Comparison of ENCODE assay signal across 11 cellular contexts in the genomic region with DNA sequence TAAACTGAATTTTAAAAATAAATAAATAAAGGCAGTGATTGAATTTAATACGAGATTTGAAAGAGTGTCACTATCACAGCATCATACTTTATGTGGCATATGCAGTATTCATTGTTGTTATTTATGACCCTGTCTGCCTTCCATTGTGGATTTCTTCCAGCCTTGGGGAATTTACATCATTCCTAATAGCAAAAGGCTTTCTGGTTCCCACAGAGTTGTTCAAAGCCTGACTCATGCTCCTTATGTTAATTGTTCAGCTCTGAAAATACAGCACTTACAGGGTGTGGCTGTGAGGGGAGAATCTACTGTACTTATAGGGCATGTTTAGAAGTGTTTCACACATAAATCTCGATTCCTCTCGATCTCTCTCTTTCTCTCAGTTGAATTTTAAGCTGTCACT. TPM values are rescaled to one million over a fixed set of nuclear protein-coding genes. Genes with fewer than 3 reads are reported as not detected.
DNase-seq lines count a peak whose midpoint lies in the region; ATAC-seq, FAIRE-seq and TF ChIP-seq lines count a peak whose summit lies in the region.
"Had no signal": no experiment of that assay in that cellular context is flagged by ENCODE, and none has a peak within 500 bp of the region (broad histone marks: within the 10 kb centered on the region; RNA-seq: fewer than 3 reads in every experiment).

No MANE protein-coding gene starts in this region.

- peak overlapping the region; percentile 73 for H3K27ac ChIP-seq in astrocyte (ENCODE audit: low read depth, low read length)
- no peak overlapping the region for H3K27ac ChIP-seq in testis
- H3K27ac ChIP-seq: BLaER1 treated with 17β-estradiol and CSF1 and Interleukin-3, amounts not matched to agents 10 nM and 100 nM; KMS-11 had no signal

- peak overlapping the region; percentile 61 for H3K9ac ChIP-seq in astrocyte (ENCODE audit: low read length)
- H3K9ac ChIP-seq: BLaER1 treated with 17β-estradiol and CSF1 and Interleukin-3, amounts not matched to agents 10 nM and 100 nM; KMS-11 had no signal

- H3K27me3 ChIP-seq in astrocyte (ENCODE audit: insufficient read depth, low read length) (no peaks in the 10 kb centered on the region), testis (no peaks in the 10 kb centered on the region)
- H3K27me3 ChIP-seq: BLaER1 treated with 17β-estradiol and CSF1 and Interleukin-3, amounts not matched to agents 10 nM and 100 nM had no signal

- peak overlapping the region; percentile 0 for H2AFZ ChIP-seq in astrocyte (ENCODE audit: low read depth, low read length)

- H3K79me2 ChIP-seq in astrocyte (ENCODE audit: insufficient read depth, low read length): no peaks in the 10 kb centered on the region

- 73 to 76% methylated on average over 3 of the region's 3 CpGs for WGBS in testis, 2 donors

- no peaks in the 10 kb centered on the region for H3K9me3 Mint-ChIP-seq in astrocyte (ENCODE audit: unreplicated experiment)

- H3K4me1 Mint-ChIP-seq in astrocyte (ENCODE audit: low read depth, unreplicated experiment): peaks cover 35% of the 10 kb centered on the region

- DNase-seq in A172 (ENCODE audit: low spot score) (peak; percentile 97), HPDE6-E6E7 (ENCODE audit: extremely low spot score) (peak; percentile 85), astrocyte (ENCODE audit: low read depth) (peak; percentile 95), iris pigment epithelial cell (ENCODE audit: low read depth) (peak; percentile 83), testis (no peak), NAMALWA (ENCODE audit: low spot score) (no peak)
- no peak for DNase-seq in stimulated activated CD8-positive, alpha-beta memory T cell treated with anti-CD3 and anti-CD28 coated beads, Interleukin-4, amount 100 ng/mL, for 48 hours
- DNase-seq: cerebellar nuclear complex had no signal

- FAIRE-seq in astrocyte (lab: Jason Lieb, UNC): peak; percentile 80

- H3K9me3 ChIP-seq in astrocyte (ENCODE audit: insufficient read depth, low read depth, low read length): no peaks in the 10 kb centered on the region
- H3K9me3 ChIP-seq in testis: no peaks in the 10 kb centered on the region

- H3K27ac Mint-ChIP-seq in astrocyte (ENCODE audit: unreplicated experiment): peak overlapping the region; percentile 83

- no peaks in the 10 kb centered on the region for H4K20me1 ChIP-seq in astrocyte (ENCODE audit: insufficient read depth, low read length)
- H4K20me1 ChIP-seq: BLaER1 treated with 17β-estradiol and CSF1 and Interleukin-3, amounts not matched to agents 10 nM and 100 nM had no signal

- TF ChIP-seq CTCF in astrocyte (IDR thresholded peaks at IDR 0.05; ENCODE audit: insufficient read depth, low read depth, low read length) (no peak), testis (IDR thresholded peaks at IDR 0.05) (no peak)

- no peaks in the 10 kb centered on the region for H3K27me3 Mint-ChIP-seq in astrocyte (ENCODE audit: low read depth, unreplicated experiment)

- H3K36me3 Mint-ChIP-seq in astrocyte (ENCODE audit: low read depth, unreplicated experiment): peaks cover 1% of the 10 kb centered on the region

- no peak overlapping the region for H3K4me3 ChIP-seq in astrocyte (ENCODE audit: insufficient read depth, low read depth, low read length)
- no peak overlapping the region for H3K4me3 ChIP-seq in testis
- H3K4me3 ChIP-seq: BLaER1 treated with 17β-estradiol and CSF1 and Interleukin-3, amounts not matched to agents 10 nM and 100 nM had no signal

- TF ChIP-seq POLR2A in testis (IDR thresholded peaks at IDR 0.05): no peak

- intact Hi-C loops in testis (cut with DNase I; ENCODE audit: low total_unique reads): no loop called here

- ATAC-seq in HG03095 (IDR thresholded peaks at IDR 0.05; ENCODE audit: unreplicated experiment): no peak

- peak overlapping the region; percentile 30 for H3K4me2 ChIP-seq in astrocyte (ENCODE audit: low read length)
- H3K4me2 ChIP-seq: BLaER1 treated with 17β-estradiol and CSF1 and Interleukin-3, amounts not matched to agents 10 nM and 100 nM; KMS-11 had no signal

- H3K4me1 ChIP-seq in astrocyte (ENCODE audit: insufficient read depth, low read length) (peaks cover 27% of the 10 kb centered on the region), testis (peaks cover 5% of the 10 kb centered on the region)
- H3K4me1 ChIP-seq: BLaER1 treated with 17β-estradiol and CSF1 and Interleukin-3, amounts not matched to agents 10 nM and 100 nM had no signal

- no peaks in the 10 kb centered on the region for H3K36me3 ChIP-seq in astrocyte (ENCODE audit: insufficient read depth, low read length)
- H3K36me3 ChIP-seq in testis (ENCODE audit: low read depth, missing control alignments): no peaks in the 10 kb centered on the region

- H3K4me3 Mint-ChIP-seq in astrocyte (ENCODE audit: unreplicated experiment): no peak overlapping the region

RNA-seq across cellular contexts. Expression of gene JAG1, which starts 54.4 kb away (rescaled TPM):
- 6.2 and 9.4 TPM in 2 replicates for total RNA-seq in A172 (2014; rRNA removed; shearing (Covaris generic))
- total RNA-seq in astrocyte (278 and 380 TPM in 2 replicates), testis (10 to 100 TPM; 24.7 to 30.6 TPM)
- 17.4 TPM for polyA plus RNA-seq in testis (ENCODE audit: insufficient read depth, low read depth, low replicate concordance)

Comparison
In these comparisons a context has a peak if more than half of its experiments do, and no peak if none do; other contexts are left out.
1. DNase-seq: peak in A172 (single experiment), HPDE6-E6E7 (single experiment), astrocyte (single experiment) and iris pigment epithelial cell (single experiment); none in stimulated activated CD8-positive, alpha-beta memory T cell treated with anti-CD3 and anti-CD28 coated beads, Interleukin-4, amount 100 ng/mL, for 48 hours (single experiment), testis (single experiment) and NAMALWA (single experiment).